In genomic region chr18:3595282-3596273, GRCh38 we compare ENCODE assay signal across 8 cellular contexts.
A peak's percentile ranks its signal among the peaks of the same experiment; 100 is the strongest.
DNase-seq lines count a peak whose midpoint lies in the region; ATAC-seq, FAIRE-seq and TF ChIP-seq lines count a peak whose summit lies in the region.

No MANE protein-coding gene starts in this region.

- H3K27ac ChIP-seq in HUES6 (ENCODE audit: low read depth, low read length) (peak overlapping the region; percentile 76; the same call in 1 of the 2 replicates), body of pancreas (peak overlapping the region; percentile 81 to 98 (median 96)), skin epidermis (peak overlapping the region; percentile 86 to 100 (median 96))

- no peak for FAIRE-seq in HTR-8/SVneo (lab: Jason Lieb, UNC)

- H3K36me3 ChIP-seq in HUES6 (ENCODE audit: control insufficient read depth, insufficient read depth, low read length) (no peaks in the 10 kb centered on the region), body of pancreas (replicated peaks in 1 of 2; ENCODE audit: insufficient read depth in 1 of 2, low read depth in 2 of 2) (no peaks in the 10 kb centered on the region)

- H3K4me1 Mint-ChIP-seq in immature natural killer cell = peaks cover 55 to 56% of the 10 kb centered on the region in 2 donors

- intact Hi-C loops in body of pancreas (cut with DNase I) = no loop called here

- TF ChIP-seq CTCF in body of pancreas (IDR thresholded peaks at IDR 0.05) = peak in 1 of 7 experiments; percentile 0

- peak; percentile 51 for DNase-seq in ELF-1 (ENCODE audit: low read depth, low spot score)
- DNase-seq in RPMI8226 = peak; percentile 63
- DNase-seq in body of pancreas = peak in 3 of 4 donors; percentile 44 to 70 (median 70)
- DNase-seq in immature natural killer cell = peak; percentile 37 to 43 (median 42)
- no peak for DNase-seq in HTR-8/SVneo (ENCODE audit: insufficient read length, low spot score)

- H3K4me3 ChIP-seq in HUES6 (ENCODE audit: low read depth, low read length) (peak overlapping the region; percentile 57), body of pancreas (no peak overlapping the region), skin epidermis (peak overlapping the region; percentile 32 to 46 (median 40))

- peaks cover 6 to 21% (median 16%) of the 10 kb centered on the region in 3 donors for H3K27me3 Mint-ChIP-seq in immature natural killer cell (ENCODE audit: low read depth in 3 of 3)

- peak overlapping the region; percentile 97 to 99 (median 98) for H3K27ac Mint-ChIP-seq in immature natural killer cell

- H3K9me3 ChIP-seq in HUES6 (ENCODE audit: control insufficient read depth, insufficient read depth, low read depth, low read length) (no peaks in the 10 kb centered on the region), body of pancreas (no peaks in the 10 kb centered on the region)

- peak in 1 of 3 donors; percentile 48 for TF ChIP-seq POLR2A in body of pancreas (IDR thresholded peaks at IDR 0.05)

- ATAC-seq in GM21528 (IDR thresholded peaks at IDR 0.05; ENCODE audit: low FRiP score, unreplicated experiment) (peak; percentile 35), body of pancreas (peak; percentile 41)

- WGBS in body of pancreas, 2 donors = 40 to 42% methylated on average over 8 of the region's 8 CpGs

- H3K4me1 ChIP-seq in HUES6 (ENCODE audit: control insufficient read depth, insufficient read depth, low read length) (peaks cover 49% of the 10 kb centered on the region), body of pancreas (peaks cover 41% of the 10 kb centered on the region)

- H3K27me3 ChIP-seq in HUES6 (ENCODE audit: control insufficient read depth, insufficient read depth, low read length) (peaks cover 18% of the 10 kb centered on the region), body of pancreas (no peaks in the 10 kb centered on the region)

- H3K4me3 Mint-ChIP-seq in immature natural killer cell = peak overlapping the region; percentile 94 to 99 (median 98)

- H3K9ac ChIP-seq in HUES6 (ENCODE audit: low read length) = peak overlapping the region; percentile 89

- no peaks in the 10 kb centered on the region for H3K9me3 Mint-ChIP-seq in immature natural killer cell

- H3K36me3 Mint-ChIP-seq in immature natural killer cell = peaks cover 0 to 7% (median 4%) of the 10 kb centered on the region in 3 donors

Comparison
In these comparisons a context has a peak if more than half of its experiments do, and no peak if none do; other contexts are left out.
1. H3K4me3 ChIP-seq: peak in HUES6 (single experiment) and skin epidermis (7 of 7); none in body of pancreas (0 of 2).
2. Peak in every context shown above with its lines, with median percentiles within 50 percentile points of each other: H3K27ac ChIP-seq.